Comparison of ENCODE assay signal across 9 cellular contexts in the genomic region with DNA sequence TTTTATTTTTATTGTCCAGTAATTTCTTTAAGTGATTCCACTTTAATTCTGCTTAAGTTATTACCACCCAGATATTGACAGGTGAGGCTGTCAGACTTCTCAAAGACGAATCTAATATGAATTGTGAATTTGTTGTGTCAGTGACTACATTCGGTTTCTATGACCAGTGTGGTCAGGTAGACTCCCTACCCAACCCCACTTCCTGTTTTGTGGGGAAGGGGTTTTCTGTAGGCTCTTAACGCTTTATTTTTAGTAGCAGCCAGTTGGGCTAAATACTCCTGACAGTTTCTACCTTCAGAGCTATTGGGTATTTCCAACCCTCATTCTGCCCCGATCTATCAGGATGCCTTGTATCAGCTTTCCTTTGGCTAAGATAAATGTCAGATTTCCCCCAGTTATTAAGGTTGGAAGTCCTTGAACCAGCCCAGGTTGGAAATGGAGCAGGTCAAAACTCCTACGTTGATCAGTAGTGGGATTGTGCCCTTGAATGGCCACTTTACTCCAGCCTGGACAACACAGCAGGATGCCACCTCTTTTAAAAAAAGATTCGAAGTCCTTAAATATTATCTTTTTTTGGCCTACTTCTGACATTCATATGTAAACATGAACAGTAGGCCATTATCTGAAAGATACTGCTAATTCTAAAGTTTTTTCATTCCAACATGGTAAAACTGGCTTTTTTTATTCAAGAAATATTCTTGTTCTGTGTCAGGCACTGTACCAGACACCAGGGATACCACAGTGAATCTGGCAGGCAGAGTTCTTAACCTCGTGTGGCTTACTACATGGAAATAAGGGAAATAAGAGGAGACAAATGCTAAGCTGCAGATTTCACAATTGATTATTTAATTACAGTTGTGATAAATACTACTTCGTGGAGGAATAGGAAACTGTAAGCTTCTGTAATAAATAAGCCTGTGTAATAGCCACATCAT.
DNase-seq lines count a peak whose midpoint lies in the region; ATAC-seq and TF ChIP-seq lines count a peak whose summit lies in the region.
"Had no signal": no experiment of that assay in that cellular context is flagged by ENCODE, and none has a peak within 500 bp of the region (broad histone marks: within the 10 kb centered on the region; RNA-seq: fewer than 3 reads in every experiment).

No MANE protein-coding gene starts in this region.

- H3K27ac Mint-ChIP-seq in activated naive CD4-positive, alpha-beta T cell treated with anti-CD3 and anti-CD28 coated beads, Interleukin-2, amount 50 U/mL, for 72 hours = peak overlapping the region in 1 of 2 donors; percentile 42

- no peaks in the 10 kb centered on the region for H3K9me3 Mint-ChIP-seq in activated naive CD4-positive, alpha-beta T cell treated with anti-CD3 and anti-CD28 coated beads, Interleukin-2, amount 50 U/mL, for 72 hours

- peak; percentile 86 for ATAC-seq in GM19455 (IDR thresholded peaks at IDR 0.05; ENCODE audit: unreplicated experiment)
- ATAC-seq in HG03342 (IDR thresholded peaks at IDR 0.05; ENCODE audit: unreplicated experiment) = peak; percentile 85
- ATAC-seq in activated naive CD4-positive, alpha-beta T cell treated with anti-CD3 and anti-CD28 coated beads, Interleukin-2, amount 50 U/mL, for 72 hours = peak; percentile 92 to 96

- H3K36me3 Mint-ChIP-seq in activated naive CD4-positive, alpha-beta T cell treated with anti-CD3 and anti-CD28 coated beads, Interleukin-2, amount 50 U/mL, for 72 hours = peaks cover 17 to 20% of the 10 kb centered on the region in 2 donors

- DNase-seq in GM10266 (ENCODE audit: extremely low spot score) = peak; percentile 72
- peak; percentile 35 to 60 for DNase-seq in activated naive CD4-positive, alpha-beta T cell treated with anti-CD3 and anti-CD28 coated beads, Interleukin-2, amount 50 U/mL, for 72 hours (ENCODE audit: low spot score in 2 of 2)
- no peak for DNase-seq in hippocampal formation (lab: John Stamatoyannopoulos, UW)
- no peak for DNase-seq in NCI-H1105 treated with DMSO at 0.1 percent for 48 hours (lab: John Stamatoyannopoulos, UW)
- DNase-seq in NCI-H1930 (lab: John Stamatoyannopoulos, UW) = no peak
- no peak for DNase-seq in GM03348 (ENCODE audit: low spot score)
- DNase-seq: erythroblast had no signal

- no peak for TF ChIP-seq CTCF in GM10266 (IDR thresholded peaks at IDR 0.05; ENCODE audit: control insufficient read depth, insufficient read depth, low read depth, missing control alignments)

Comparison
In these comparisons a context has a peak if more than half of its experiments do, and no peak if none do; other contexts are left out.
1. DNase-seq: peak in GM10266 (single experiment) and activated naive CD4-positive, alpha-beta T cell treated with anti-CD3 and anti-CD28 coated beads, Interleukin-2, amount 50 U/mL, for 72 hours (2 of 2); none in hippocampal formation (0 of 2), NCI-H1105 treated with DMSO at 0.1 percent for 48 hours (single experiment), NCI-H1930 (0 of 2) and GM03348 (single experiment).
2. Peak in every context shown above with its lines, with median percentiles within 50 percentile points of each other: ATAC-seq.